Comparison of ENCODE assay signal across 8 cellular contexts in the genomic region with DNA sequence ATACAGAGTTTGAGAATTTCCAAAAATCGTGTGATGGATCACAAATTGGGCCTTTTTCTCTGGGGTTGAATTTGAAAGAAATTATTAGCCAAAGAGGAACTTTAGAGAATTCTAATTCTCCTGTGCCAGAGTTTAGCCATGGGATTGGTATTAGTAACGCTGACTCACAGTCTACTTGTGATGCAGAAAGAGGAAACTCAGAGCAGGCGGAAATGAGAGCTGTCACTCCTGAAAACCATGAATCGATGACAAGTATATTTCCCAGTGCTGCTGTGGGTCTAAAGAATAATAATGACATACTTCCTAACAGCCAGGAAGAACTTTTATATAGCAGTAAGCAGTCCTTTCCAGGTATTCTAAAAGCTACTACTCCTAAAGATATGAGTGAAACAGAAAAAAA.
A peak's percentile ranks its signal among the peaks of the same experiment; 100 is the strongest.
DNase-seq lines count a peak whose midpoint lies in the region; ATAC-seq and TF ChIP-seq lines count a peak whose summit lies in the region.

No MANE protein-coding gene starts in this region.

- ATAC-seq in GM21447 (IDR thresholded peaks at IDR 0.05; ENCODE audit: unreplicated experiment), result no peak

- no peaks in the 10 kb centered on the region for H3K27me3 Mint-ChIP-seq in activated CD4-positive, alpha-beta T cell treated with anti-CD3 and anti-CD28 coated beads, Interleukin-2, amount 10 ng/mL, durations not matched to agents 24 days and 14 days

- H3K27ac Mint-ChIP-seq in activated CD4-positive, alpha-beta T cell treated with anti-CD3 and anti-CD28 coated beads, Interleukin-2, amount 10 ng/mL, durations not matched to agents 24 days and 14 days, result peak overlapping the region; percentile 43

- H3K4me3 Mint-ChIP-seq in activated CD4-positive, alpha-beta T cell treated with anti-CD3 and anti-CD28 coated beads, Interleukin-2, amount 10 ng/mL, durations not matched to agents 24 days and 14 days, result no peak overlapping the region

- no peaks in the 10 kb centered on the region for H3K9me3 Mint-ChIP-seq in activated CD4-positive, alpha-beta T cell treated with anti-CD3 and anti-CD28 coated beads, Interleukin-2, amount 10 ng/mL, durations not matched to agents 24 days and 14 days

- no peak for DNase-seq in activated CD4-positive, alpha-beta T cell treated with anti-CD3 and anti-CD28 coated beads, Interleukin-2, amount 10 ng/mL, durations not matched to agents 24 days and 14 days
- DNase-seq in activated CD4-positive, alpha-beta T cell treated with anti-CD3 and anti-CD28 coated beads for 1 hour, result no peak
- peak; percentile 92 to 96 for DNase-seq in Kasumi-1 (lab: John Stamatoyannopoulos, UW)
- DNase-seq in astrocyte of the spinal cord (ENCODE audit: low read depth, low spot score), result peak; percentile 79
- peak; percentile 32 for DNase-seq in non-pigmented ciliary epithelial cell (ENCODE audit: low read depth)
- no peak for DNase-seq in NCI-H748 (lab: John Stamatoyannopoulos, UW; ENCODE audit: unreplicated experiment)
- DNase-seq in RPMI8226, result no peak

- TF ChIP-seq CTCF in astrocyte of the spinal cord (IDR thresholded peaks at IDR 0.05; ENCODE audit: low read depth, low read length), result no peak

- intact Hi-C loops in activated CD4-positive, alpha-beta T cell treated with anti-CD3 and anti-CD28 coated beads, Interleukin-2, amount 10 ng/mL, durations not matched to agents 24 days and 14 days (cut with micrococcal nuclease), result loop anchor here (5.0 kb wide), 1 partner anchor 64 kb away; a partner anchor contains a TSS

- peaks cover 22% of the 10 kb centered on the region for H3K4me1 Mint-ChIP-seq in activated CD4-positive, alpha-beta T cell treated with anti-CD3 and anti-CD28 coated beads, Interleukin-2, amount 10 ng/mL, durations not matched to agents 24 days and 14 days

- peaks cover 47% of the 10 kb centered on the region for H3K36me3 Mint-ChIP-seq in activated CD4-positive, alpha-beta T cell treated with anti-CD3 and anti-CD28 coated beads, Interleukin-2, amount 10 ng/mL, durations not matched to agents 24 days and 14 days (ENCODE audit: low read depth)

- in situ Hi-C loops in astrocyte of the spinal cord (cut with HindIII; ENCODE audit: low sequenced_read_pairs), result no loop called here

- no peak overlapping the region for H3K4me3 ChIP-seq in astrocyte of the spinal cord (ENCODE audit: low read depth, low read length)

Comparison
In these comparisons a context has a peak if more than half of its experiments do, and no peak if none do; other contexts are left out.
1. DNase-seq: peak in Kasumi-1 (2 of 2), astrocyte of the spinal cord (single experiment) and non-pigmented ciliary epithelial cell (single experiment); none in activated CD4-positive, alpha-beta T cell treated with anti-CD3 and anti-CD28 coated beads, Interleukin-2, amount 10 ng/mL, durations not matched to agents 24 days and 14 days (single experiment), activated CD4-positive, alpha-beta T cell treated with anti-CD3 and anti-CD28 coated beads for 1 hour (single experiment), NCI-H748 (single experiment) and RPMI8226 (single experiment).